Comparison of ENCODE assay signal across 27 cellular contexts in genomic region chr6:39143238-39143930, GRCh38. TPM values are rescaled to one million over a fixed set of nuclear protein-coding genes. Genes with fewer than 3 reads are reported as not detected.
DNase-seq lines count a peak whose midpoint lies in the region; ATAC-seq, FAIRE-seq and TF ChIP-seq lines count a peak whose summit lies in the region.
"Had no signal": no experiment of that assay in that cellular context is flagged by ENCODE, and none has a peak within 500 bp of the region (broad histone marks: within the 10 kb centered on the region; RNA-seq: fewer than 3 reads in every experiment).

No MANE protein-coding gene starts in this region.

- no TSS peak for BruUV-seq in K562 (replicated peaks; lab: Mats Ljungman, UMichigan)

- H3K79me2 ChIP-seq in K562 (ENCODE audit: control insufficient read depth, insufficient read depth, low read length) = no peaks in the 10 kb centered on the region

- H3K9ac ChIP-seq in K562 (ENCODE audit: insufficient read depth in 1 of 2, low read depth in 2 of 2, low read length in 2 of 2) = no peak overlapping the region

- H3K4me1 ChIP-seq in K562 (replicated peaks in 1 of 2; ENCODE audit: control insufficient read depth in 2 of 2, insufficient read depth in 2 of 2, low read length in 2 of 2) = no peaks in the 10 kb centered on the region
- H3K4me1 ChIP-seq: right lobe of liver had no signal

- H3K27me3 Mint-ChIP-seq in CD4-positive, alpha-beta T cell = peaks cover 35% of the 10 kb centered on the region
- H3K27me3 Mint-ChIP-seq in naive B cell = peaks cover 26 to 50% (median 45%) of the 10 kb centered on the region in 3 donors

- intact Hi-C loops in CD4-positive, alpha-beta T cell (cut with DNase I, micrococcal nuclease) = no loop called here
- intact Hi-C loops in K562 (cut with micrococcal nuclease) (no loop called here), Right ventricle myocardium inferior (cut with DNase I) (no loop called here)

- no peak overlapping the region for H3K4me2 ChIP-seq in K562 (ENCODE audit: insufficient read depth, low read length)

- peak; percentile 11 for FAIRE-seq in K562 (lab: Jason Lieb, UNC)
- FAIRE-seq: GM18507 had no signal

- DNase-seq in activated CD4-positive, alpha-beta T cell treated with anti-CD3 and anti-CD28 coated beads for 4 hours = peak; percentile 23 to 36
- no peak for DNase-seq in activated CD4-positive, alpha-beta T cell treated with anti-CD3 and anti-CD28 coated beads for 1 hour
- peak in 6 of 10 experiments; percentile 9 to 32 (median 26) for DNase-seq in CD4-positive, alpha-beta T cell
- DNase-seq in K562 (ENCODE audit: extremely low read depth in 1 of 4, low spot score in 3 of 4) (no peak), naive B cell (no peak), Right ventricle myocardium inferior (ENCODE audit: missing footprints) (no peak), SHP77 treated with DMSO at 0.1 percent for 48 hours (lab: John Stamatoyannopoulos, UW) (no peak), NCI-H1048 (lab: John Stamatoyannopoulos, UW) (no peak)
- DNase-seq: 8988T; activated CD8-positive, alpha-beta memory T cell treated with anti-CD3 and anti-CD28 coated beads, Interleukin-2, amount 10 ng/mL, durations not matched to agents 7 days and 5 days; activated naive CD8-positive, alpha-beta T cell treated with anti-CD3 and anti-CD28 coated beads, Interleukin-2, amount 10 ng/mL, durations not matched to agents 7 days and 5 days; brain microvascular endothelial cell; dorsolateral prefrontal cortex; EL; left ventricle myocardium superior; NCI-H1417 treated with DMSO at 0.1 percent for 48 hours; NCI-H2171; NCI-H748 treated with DMSO at 0.1 percent for 48 hours; occipital lobe; right lobe of liver; SIG-M5; stimulated activated CD4-positive, alpha-beta T cell treated with anti-CD3 and anti-CD28 coated beads, Interleukin-15, amount 100 ng/mL, for 24 hours had no signal

- no peaks in the 10 kb centered on the region for H3K9me1 ChIP-seq in K562 (ENCODE audit: control insufficient read depth, insufficient read depth, low read length)

- in situ Hi-C loops in K562 (cut with MboI) = no loop called here

- no peaks in the 10 kb centered on the region for H3K27me3 ChIP-seq in CD4-positive, alpha-beta T cell (ENCODE audit: control insufficient read depth, insufficient read depth, low read length)
- H3K27me3 ChIP-seq in K562 (ENCODE audit: control insufficient read depth in 2 of 2, insufficient read depth in 2 of 2, low read length in 2 of 2) = peaks cover 12 to 20% of the 10 kb centered on the region in 2 experiments; a peak in 3 of 5 replicates
- H3K27me3 ChIP-seq: brain microvascular endothelial cell, right lobe of liver had no signal

- H3K4me1 Mint-ChIP-seq in CD4-positive, alpha-beta T cell (ENCODE audit: low read depth) = no peaks in the 10 kb centered on the region
- peaks cover 0 to 4% (median 0%) of the 10 kb centered on the region in 3 donors for H3K4me1 Mint-ChIP-seq in naive B cell
- H3K4me1 Mint-ChIP-seq: stimulated activated effector memory CD8-positive, alpha-beta T cell treated with anti-CD3 and anti-CD28 coated beads, Interleukin-12 subunit alpha, Interleukin-12 subunit beta, amount 100 ng/mL, for 72 hours had no signal

- no peak for TF ChIP-seq CTCF in CD4-positive, alpha-beta T cell (IDR thresholded peaks at IDR 0.05)
- TF ChIP-seq CTCF in K562 (IDR thresholded peaks at IDR 0.05 in 2 of 3, conservative IDR thresholded peaks at IDR 0.05 in 1 of 3; ENCODE audit: insufficient read depth in 2 of 3, low read depth in 1 of 3, low read length in 3 of 3) = no peak

- H2AFZ ChIP-seq in K562 (ENCODE audit: low read depth, low read length) = no peak overlapping the region

- no peaks in the 10 kb centered on the region for H3K36me3 Mint-ChIP-seq in CD4-positive, alpha-beta T cell (ENCODE audit: low read depth)
- no peaks in the 10 kb centered on the region for H3K36me3 Mint-ChIP-seq in naive B cell
- H3K36me3 Mint-ChIP-seq: activated naive CD8-positive, alpha-beta T cell treated with anti-CD3 and anti-CD28 coated beads, Interleukin-2, amount 10 ng/mL, durations not matched to agents 7 days and 5 days; stimulated activated effector memory CD8-positive, alpha-beta T cell treated with anti-CD3 and anti-CD28 coated beads, Interleukin-12 subunit alpha, Interleukin-12 subunit beta, amount 100 ng/mL, for 72 hours; type B pancreatic cell; WTC11 had no signal

- H3K27ac Mint-ChIP-seq in CD4-positive, alpha-beta T cell = no peak overlapping the region
- no peak overlapping the region for H3K27ac Mint-ChIP-seq in naive B cell
- H3K27ac Mint-ChIP-seq: activated CD8-positive, alpha-beta memory T cell treated with anti-CD3 and anti-CD28 coated beads, Interleukin-2, amount 10 ng/mL, durations not matched to agents 7 days and 5 days; activated naive CD8-positive, alpha-beta T cell treated with anti-CD3 and anti-CD28 coated beads, Interleukin-2, amount 10 ng/mL, durations not matched to agents 7 days and 5 days; stimulated activated effector memory CD8-positive, alpha-beta T cell treated with anti-CD3 and anti-CD28 coated beads, Interleukin-12 subunit alpha, Interleukin-12 subunit beta, amount 100 ng/mL, for 72 hours; T-helper 1 cell treated with Interleukin-12 subunit alpha and Interleukin-12 subunit beta and Interleukin-4 antibody, amounts not matched to agents 30 μg/mL and 1 μg/mL, for 36 hours; type B pancreatic cell; WTC11 had no signal

- no peak for TF ChIP-seq RAD21 in K562 (CRISPR knock-in tag; conservative IDR thresholded peaks at IDR 0.05 in 1 of 2, IDR thresholded peaks at IDR 0.05 in 1 of 2)

- CTCF ChIA-PET in CD4-positive, alpha-beta T cell (lab: Charles Lee) = no interaction called here
- CTCF ChIA-PET in K562 (lab: Yijun Ruan, JAX; ENCODE audit: low intra/inter-chr PET ratio) = no interaction called here

- no peaks in the 10 kb centered on the region for H3K36me3 ChIP-seq in K562 (ENCODE audit: control insufficient read depth, insufficient read depth, low read length)
- H3K36me3 ChIP-seq: brain microvascular endothelial cell, right lobe of liver had no signal

- no peak overlapping the region for H3K27ac ChIP-seq in CD4-positive, alpha-beta T cell (ENCODE audit: low read depth, low read length)
- no peak overlapping the region for H3K27ac ChIP-seq in K562 (ENCODE audit: extremely low read depth, low read depth, low read length)
- H3K27ac ChIP-seq: brain microvascular endothelial cell, dorsolateral prefrontal cortex, right lobe of liver had no signal

- WGBS in K562 (ENCODE audit: insufficient coverage, low coverage, missing lambda C conversion rate) = 43% methylated on average over 13 of the region's 13 CpGs

- TF ChIP-seq EP300 in K562 (IDR thresholded peaks at IDR 0.05; ENCODE audit: low read length) = no peak

- H3K4me3 Mint-ChIP-seq in CD4-positive, alpha-beta T cell = no peak overlapping the region
- H3K4me3 Mint-ChIP-seq in naive B cell = peak overlapping the region in 2 of 8 donors; percentile 25 to 82
- H3K4me3 Mint-ChIP-seq: activated CD8-positive, alpha-beta memory T cell treated with anti-CD3 and anti-CD28 coated beads, Interleukin-2, amount 10 ng/mL, durations not matched to agents 7 days and 5 days; activated naive CD8-positive, alpha-beta T cell treated with anti-CD3 and anti-CD28 coated beads, Interleukin-2, amount 10 ng/mL, durations not matched to agents 7 days and 5 days; stimulated activated effector memory CD8-positive, alpha-beta T cell treated with anti-CD3 and anti-CD28 coated beads, Interleukin-12 subunit alpha, Interleukin-12 subunit beta, amount 100 ng/mL, for 72 hours; T-helper 1 cell treated with Interleukin-12 subunit alpha and Interleukin-12 subunit beta and Interleukin-4 antibody, amounts not matched to agents 30 μg/mL and 1 μg/mL, for 36 hours; type B pancreatic cell; WTC11 had no signal

- peaks cover 12% of the 10 kb centered on the region for H3K9me3 ChIP-seq in CD4-positive, alpha-beta T cell (ENCODE audit: control insufficient read depth, low read length)
- H3K9me3 ChIP-seq in K562 (replicated peaks; ENCODE audit: control insufficient read depth, insufficient read depth, low read depth, low read length) = no peaks in the 10 kb centered on the region
- H3K9me3 ChIP-seq: right lobe of liver had no signal

- POLR2A ChIA-PET in CD4-positive, alpha-beta T cell (lab: Charles Lee) = no interaction called here
- POLR2A ChIA-PET in K562 (lab: Yijun Ruan, JAX) = interaction anchor here (0.7 kb wide), 1 partner anchor 319 kb away, joined by 3 read pairs; no protein-coding TSS in a partner anchor

- H3K9me3 Mint-ChIP-seq in CD4-positive, alpha-beta T cell = no peaks in the 10 kb centered on the region
- peaks cover 0 to 21% (median 9%) of the 10 kb centered on the region in 7 donors for H3K9me3 Mint-ChIP-seq in naive B cell
- H3K9me3 Mint-ChIP-seq: activated naive CD8-positive, alpha-beta T cell treated with anti-CD3 and anti-CD28 coated beads, Interleukin-2, amount 10 ng/mL, durations not matched to agents 7 days and 5 days; T-helper 1 cell treated with Interleukin-12 subunit alpha and Interleukin-12 subunit beta and Interleukin-4 antibody, amounts not matched to agents 30 μg/mL and 1 μg/mL, for 36 hours; type B pancreatic cell; WTC11 had no signal

- ATAC-seq in CD4-positive, alpha-beta T cell (ENCODE audit: poor library complexity) = no peak
- no peak; the same call in 2 of the 3 replicates for ATAC-seq in K562
- peak; percentile 53 to 61 for ATAC-seq in naive B cell (ENCODE audit: low read depth in 2 of 2)
- no peak for ATAC-seq in Right ventricle myocardium inferior
- ATAC-seq: activated CD8-positive, alpha-beta memory T cell treated with anti-CD3 and anti-CD28 coated beads, Interleukin-2, amount 10 ng/mL, durations not matched to agents 7 days and 5 days; left ventricle myocardium superior; right lobe of liver; stimulated activated effector memory CD8-positive, alpha-beta T cell treated with anti-CD3 and anti-CD28 coated beads, Interleukin-12 subunit alpha, Interleukin-12 subunit beta, amount 100 ng/mL, for 72 hours; WTC11 had no signal

- no peak overlapping the region for H3K4me3 ChIP-seq in K562
- H3K4me3 ChIP-seq: dorsolateral prefrontal cortex, right lobe of liver had no signal

- no peaks in the 10 kb centered on the region for H4K20me1 ChIP-seq in K562 (replicated peaks; ENCODE audit: control insufficient read depth, insufficient read depth, low read length)

- no peak for TF ChIP-seq POLR2A in K562 (conservative IDR thresholded peaks at IDR 0.05)

RNA-seq across cellular contexts. Expression of gene SAYSD1, which starts 28.4 kb away (rescaled TPM):
- total RNA-seq in CD4-positive, alpha-beta T cell = 10 to 100 TPM; 18.7 to 21.3 TPM
- total RNA-seq in K562 (2011; cell fraction: chromatin; rRNA removed; ENCODE audit: low replicate concordance) = 5.5 and 18.2 TPM in 2 replicates
- total RNA-seq in K562 (2011; cell fraction: nucleolus; rRNA removed) = 7.2 and 8.4 TPM in 2 replicates
- total RNA-seq in K562 (2011; cell fraction: nucleoplasm; rRNA removed) = 12.2 and 15.6 TPM in 2 replicates
- total RNA-seq in K562 (2014; rRNA removed) (11.1 and 11.6 TPM in 2 replicates), K562 (2014; rRNA removed; fragmentation: Illumina TruSeq; extraction: Trizol) (14.0 TPM in 2 replicates), K562 (2015; rRNA removed; fragmentation: Illumina TruSeq; extraction: Trizol) (13.8 and 15.2 TPM in 2 replicates), K562 (2021) (12.4 and 13.6 TPM in 2 replicates), Right ventricle myocardium inferior (11.8 TPM)
- polyA plus RNA-seq in K562 (2011; rRNA removed) (18.0 and 19.1 TPM in 2 replicates), K562 (2014; fragmentation: Illumina TruSeq; extraction: Trizol) (10.6 and 12.0 TPM in 2 replicates), K562 (2014; fragmentation: Nextera tagmentation; extraction: Ambion mirVana) (1 to 10 TPM; 3.5 to 4.2 TPM), K562 (2014; rRNA removed) (12.9 and 18.6 TPM in 2 replicates), naive B cell (ENCODE audit: low read depth in 6 of 6) (10 to 100 TPM; 16.4 to 21.0 (median 18.7) TPM)
- 9.0 and 14.2 TPM in 2 replicates for polyA plus RNA-seq in K562 (2011; cell fraction: cytosol; rRNA removed)
- polyA plus RNA-seq in K562 (2011; cell fraction: nucleus; rRNA removed) = 9.1 and 14.8 TPM in 2 replicates
- 9.8 and 9.9 TPM in 2 replicates for polyA plus RNA-seq in K562 (2012)
- 17.6 and 18.7 TPM in 2 replicates for polyA minus RNA-seq in K562 (2011; rRNA and poly(A)+ RNA removed)
- polyA minus RNA-seq in K562 (2011; cell fraction: cytosol; rRNA and poly(A)+ RNA removed) = 5.2 and 8.8 TPM in 2 replicates
- polyA minus RNA-seq in K562 (2011; cell fraction: nucleus; rRNA and poly(A)+ RNA removed) = 9.7 and 20.2 TPM in 2 replicates

Comparison
In these comparisons a context has a peak if more than half of its experiments do, and no peak if none do; other contexts are left out.
1. DNase-seq: peak in activated CD4-positive, alpha-beta T cell treated with anti-CD3 and anti-CD28 coated beads for 4 hours (2 of 2) and CD4-positive, alpha-beta T cell (6 of 10); none in activated CD4-positive, alpha-beta T cell treated with anti-CD3 and anti-CD28 coated beads for 1 hour (single experiment), K562 (0 of 4), naive B cell (single experiment), Right ventricle myocardium inferior (single experiment), SHP77 treated with DMSO at 0.1 percent for 48 hours (single experiment) and NCI-H1048 (single experiment).
2. ATAC-seq: peak in naive B cell (2 of 2); none in CD4-positive, alpha-beta T cell (single experiment), K562 (single experiment) and Right ventricle myocardium inferior (single experiment).